Comparison of ENCODE assay signal across 27 cellular contexts in the genomic region with DNA sequence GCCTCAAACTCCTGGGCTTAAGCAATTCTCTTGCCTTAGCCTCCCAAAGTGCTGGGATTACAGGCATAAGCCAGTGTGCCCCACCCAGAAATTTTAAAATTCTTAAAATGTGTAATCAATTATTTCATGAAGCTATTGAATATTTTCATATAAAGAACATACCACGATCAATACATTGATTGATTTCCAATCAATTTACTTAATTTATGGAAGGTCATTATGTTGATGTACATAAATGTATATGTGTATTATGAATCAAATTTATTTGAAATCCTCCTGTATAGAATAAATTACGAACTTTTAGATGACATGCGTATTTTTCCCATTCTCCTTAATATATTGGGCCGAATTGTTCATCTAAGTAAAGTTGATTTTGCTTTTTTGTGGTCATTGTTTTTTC.
"Had no signal": no experiment of that assay in that cellular context is flagged by ENCODE, and none has a peak within 500 bp of the region (broad histone marks: within the 10 kb centered on the region; RNA-seq: fewer than 3 reads in every experiment).

No MANE protein-coding gene starts in this region.

- ATAC-seq: effector memory CD8-positive, alpha-beta T cell; esophagus mucosa; gastrocnemius medialis; heart right ventricle; left cardiac atrium; left lung; left ventricle myocardium superior; lower lobe of right lung; mucosa of descending colon had no signal

- H3K9me3 Mint-ChIP-seq: dendritic cell treated with granulocyte-macrophage colony-stimulating factor and Interleukin-4, amounts not matched to agents 40 ng/mL and 50 ng/mL, for 4 days; effector memory CD8-positive, alpha-beta T cell; endodermal cell; mesothelial cell of epicardium; naive B cell had no signal

- FAIRE-seq: endometrium, islet of Langerhans, keratinocyte had no signal

- H3K9me3 ChIP-seq: colonic mucosa, esophagus squamous epithelium, gastrocnemius medialis, heart right ventricle, left lung, lower lobe of right lung, mucosa of descending colon had no signal

- H3K27ac Mint-ChIP-seq: dendritic cell treated with granulocyte-macrophage colony-stimulating factor and Interleukin-4, amounts not matched to agents 40 ng/mL and 50 ng/mL, for 4 days; effector memory CD8-positive, alpha-beta T cell; endodermal cell; mesothelial cell of epicardium; naive B cell had no signal

- H3K36me3 Mint-ChIP-seq: naive B cell had no signal

- H3K4me3 ChIP-seq: colonic mucosa, esophagus squamous epithelium, gastrocnemius medialis, heart right ventricle, left lung, lower lobe of right lung, mucosa of descending colon had no signal

- H3K27ac ChIP-seq: colonic mucosa, epithelial cell of prostate, esophagus squamous epithelium, gastrocnemius medialis, heart right ventricle, left lung, lower lobe of right lung had no signal

- H3K4me3 Mint-ChIP-seq: dendritic cell treated with granulocyte-macrophage colony-stimulating factor and Interleukin-4, amounts not matched to agents 40 ng/mL and 50 ng/mL, for 4 days; effector memory CD8-positive, alpha-beta T cell; endodermal cell; mesothelial cell of epicardium; naive B cell had no signal

- H3K36me3 ChIP-seq: colonic mucosa, esophagus squamous epithelium, gastrocnemius medialis, heart right ventricle, left lung, lower lobe of right lung had no signal

- DNase-seq: colonic mucosa; cortex of kidney; effector CD8-positive, alpha-beta T cell; effector memory CD8-positive, alpha-beta T cell; endodermal cell; erythroblast; esophagus squamous epithelium; foreskin fibroblast; foreskin melanocyte; gastrocnemius medialis; glutamatergic neuron; heart right ventricle; hippocampal formation; left cardiac atrium; left lung; left ventricle myocardium superior; lower lobe of right lung; mesenchymal stem cell; mucosa of descending colon; naive B cell had no signal
